Comparison of ENCODE assay signal across 1 cellular context in genomic region chr1:201456499-201457309, GRCh38.
TF ChIP-seq lines count a peak whose summit lies in the region.

No MANE protein-coding gene starts in this region.

TF ChIP-seq in IMR-90, 13 proteins besides CTCF, POLR2A, EP300 and RAD21 (continued from another document):
- 0 out of 2 replicates have a peak, but pooled peaks have one; percentile 29 for TF ChIP-seq USF2 (IDR thresholded peaks at IDR 0.05; ENCODE audit: low read depth, low read length)
- peak; percentile 78 for TF ChIP-seq BHLHE40 (IDR thresholded peaks at IDR 0.05; ENCODE audit: low read depth, low read length)
- TF ChIP-seq CHD1 (IDR thresholded peaks at IDR 0.05; ENCODE audit: low read depth, low read length): peak; percentile 96
- no peak for TF ChIP-seq ELK1 (IDR thresholded peaks at IDR 0.05; ENCODE audit: borderline replicate concordance, low read depth, low read length)
- TF ChIP-seq FOS (IDR thresholded peaks at IDR 0.05; ENCODE audit: low read depth, low read length): peak; percentile 94
